In the genomic region with DNA sequence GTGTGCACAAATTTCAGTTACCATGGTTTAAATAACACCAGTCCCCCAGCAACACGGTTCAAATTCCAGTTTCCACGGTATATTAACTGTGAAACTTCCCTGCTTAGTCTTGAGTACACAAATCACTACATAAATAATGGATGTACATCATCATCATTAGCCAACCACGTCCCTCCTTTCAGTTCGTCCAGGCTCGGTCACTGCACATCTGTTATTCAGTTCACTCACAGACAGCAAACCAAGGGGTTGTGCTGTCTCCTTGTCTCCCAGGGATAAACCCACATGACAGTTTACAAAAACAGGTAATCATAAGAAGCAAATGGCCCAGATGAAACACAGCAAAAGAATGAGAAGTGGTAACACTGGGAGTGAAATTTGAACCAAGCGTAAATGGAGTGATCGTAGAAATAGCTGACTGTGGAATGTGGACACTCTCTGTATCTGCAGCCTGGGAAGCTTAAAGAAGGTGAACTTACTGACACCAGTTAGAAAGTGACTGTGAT, we compare ENCODE assay signal across 12 cellular contexts.
A peak's percentile ranks its signal among the peaks of the same experiment; 100 is the strongest.
DNase-seq lines count a peak whose midpoint lies in the region; TF ChIP-seq lines count a peak whose summit lies in the region.
"Had no signal": no experiment of that assay in that cellular context is flagged by ENCODE, and none has a peak within 500 bp of the region (broad histone marks: within the 10 kb centered on the region; RNA-seq: fewer than 3 reads in every experiment).

No MANE protein-coding gene starts in this region.

- H3K4me3 ChIP-seq in OCI-LY3 (ENCODE audit: low read length) (no peak overlapping the region), fibroblast of villous mesenchyme (ENCODE audit: low read depth, low read length) (peak overlapping the region; percentile 53), trophoblast cell (ENCODE audit: low read depth, low read length) (no peak overlapping the region)

- H3K4me2 ChIP-seq in OCI-LY3 (ENCODE audit: low read length) (peak overlapping the region; percentile 39), trophoblast cell (ENCODE audit: low read length) (peak overlapping the region; percentile 26)

- no CpG with 5 or more reads among the region's 7 CpGs for WGBS in trophoblast cell (ENCODE audit: extremely low coverage, insufficient coverage, insufficient read length)

- H3K18ac ChIP-seq in trophoblast cell (ENCODE audit: low read length), result no peak overlapping the region

- H3K9me3 ChIP-seq in OCI-LY3 (ENCODE audit: insufficient read depth, low read length) (no peaks in the 10 kb centered on the region), trophoblast cell (ENCODE audit: insufficient read depth, low read depth, low read length) (no peaks in the 10 kb centered on the region)

- H3K36me3 ChIP-seq in OCI-LY3 (replicated peaks; ENCODE audit: low read depth, low read length), result no peaks in the 10 kb centered on the region
- H3K36me3 ChIP-seq in trophoblast cell (ENCODE audit: control insufficient read depth in 1 of 2, insufficient read depth in 2 of 2, low read length in 2 of 2), result no peaks in the 10 kb centered on the region

- no peak overlapping the region for H2BK120ac ChIP-seq in trophoblast cell (ENCODE audit: insufficient read depth, low read length, poor library complexity)

- no peak overlapping the region for H2AK5ac ChIP-seq in trophoblast cell (ENCODE audit: low read length)

- no peak overlapping the region for H3K27ac ChIP-seq in OCI-LY3 (ENCODE audit: low read length)
- H3K27ac ChIP-seq in trophoblast cell (ENCODE audit: low read depth, low read length), result peak overlapping the region; percentile 87
- H3K27ac ChIP-seq in caudate nucleus (ENCODE audit: low read depth, low read length), result no peak overlapping the region

- no peak overlapping the region for H4K91ac ChIP-seq in trophoblast cell (ENCODE audit: low read depth, low read length)

- H4K20me1 ChIP-seq in OCI-LY3 (ENCODE audit: insufficient read depth, low read length), result no peaks in the 10 kb centered on the region

- no peak overlapping the region for H4K8ac ChIP-seq in trophoblast cell (ENCODE audit: low read depth, low read length)

- no peak overlapping the region for H2BK5ac ChIP-seq in trophoblast cell (ENCODE audit: low read depth, low read length, poor library complexity)

- TF ChIP-seq CTCF in OCI-LY3 (IDR thresholded peaks at IDR 0.05; ENCODE audit: low read depth, low read length), result no peak
- no peak for TF ChIP-seq CTCF in fibroblast of villous mesenchyme (IDR thresholded peaks at IDR 0.05; ENCODE audit: insufficient read depth, low read depth, low read length)

- H2AFZ ChIP-seq in OCI-LY3 (ENCODE audit: low read depth, low read length), result no peak overlapping the region
- no peak overlapping the region for H2AFZ ChIP-seq in trophoblast cell (ENCODE audit: insufficient read depth, low read length, poor library complexity)

- no peak overlapping the region for H2BK12ac ChIP-seq in trophoblast cell (ENCODE audit: low read length)

- H3K79me2 ChIP-seq in OCI-LY3 (ENCODE audit: low read length), result no peaks in the 10 kb centered on the region
- H3K79me2 ChIP-seq in trophoblast cell (ENCODE audit: control insufficient read depth, insufficient read depth, low read length, poor library complexity), result no peaks in the 10 kb centered on the region

- H3K4ac ChIP-seq in trophoblast cell (ENCODE audit: low read depth, low read length), result no peak overlapping the region

- DNase-seq in ELR (ENCODE audit: low read depth) (peak; percentile 52), fibroblast of villous mesenchyme (ENCODE audit: low read depth) (peak; percentile 50), trophoblast cell (peak; percentile 62 to 89), caudate nucleus (lab: John Stamatoyannopoulos, UW) (no peak), NCI-H524 treated with DMSO at 0.1 percent for 48 hours (lab: John Stamatoyannopoulos, UW) (no peak), NCI-H2227 treated with DMSO at 0.1 percent for 48 hours (lab: John Stamatoyannopoulos, UW) (no peak)
- DNase-seq in effector CD4-positive, alpha-beta T cell, result no peak
- DNase-seq: activated CD4-positive, alpha-beta T cell treated with anti-CD3 and anti-CD28 coated beads for 4 hours; activated naive CD4-positive, alpha-beta T cell treated with Interleukin-2 at 50 U/mL for 16 hours; SIG-M5; stimulated activated CD4-positive, alpha-beta T cell treated with anti-CD3 and anti-CD28 coated beads, Interleukin-4, amount 100 ng/mL, for 24 hours had no signal

- H3K23ac ChIP-seq in trophoblast cell (ENCODE audit: low read length), result no peak overlapping the region

- no peak overlapping the region for H4K12ac ChIP-seq in trophoblast cell (ENCODE audit: low read depth, low read length)

- H3K4me1 ChIP-seq in OCI-LY3 (ENCODE audit: low read length) (peaks cover 24% of the 10 kb centered on the region), trophoblast cell (ENCODE audit: control insufficient read depth in 1 of 2, insufficient read depth in 2 of 2, low read length in 2 of 2) (peaks cover 2 to 6% of the 10 kb centered on the region in 2 experiments)

- H3K79me1 ChIP-seq in trophoblast cell (ENCODE audit: low read length), result peaks cover 12% of the 10 kb centered on the region

- H3K27me3 ChIP-seq in OCI-LY3 (ENCODE audit: low read depth, low read length), result peaks cover 19% of the 10 kb centered on the region
- H3K27me3 ChIP-seq in trophoblast cell (ENCODE audit: insufficient read depth, low read length), result no peaks in the 10 kb centered on the region

- no peak overlapping the region for H3K9ac ChIP-seq in OCI-LY3 (ENCODE audit: low read length)
- H3K9ac ChIP-seq in trophoblast cell (ENCODE audit: low read length), result no peak overlapping the region

- no peak overlapping the region for H3K14ac ChIP-seq in trophoblast cell (ENCODE audit: low read length)

Comparison
In these comparisons a context has a peak if more than half of its experiments do, and no peak if none do; other contexts are left out.
1. DNase-seq: peak in ELR (single experiment), fibroblast of villous mesenchyme (single experiment) and trophoblast cell (2 of 2); none in effector CD4-positive, alpha-beta T cell (single experiment), caudate nucleus (0 of 61), NCI-H524 treated with DMSO at 0.1 percent for 48 hours (single experiment) and NCI-H2227 treated with DMSO at 0.1 percent for 48 hours (single experiment).